19 cellular contexts compared by ENCODE assay signal in genomic region chr12:119687879-119688278, GRCh38. TPM values are rescaled to one million over a fixed set of nuclear protein-coding genes. Genes with fewer than 3 reads are reported as not detected.
DNase-seq lines count a peak whose midpoint lies in the region; ATAC-seq, FAIRE-seq and TF ChIP-seq lines count a peak whose summit lies in the region.
"Had no signal": no experiment of that assay in that cellular context is flagged by ENCODE, and none has a peak within 500 bp of the region (broad histone marks: within the 10 kb centered on the region; RNA-seq: fewer than 3 reads in every experiment).

No MANE protein-coding gene starts in this region.

- no peaks in the 10 kb centered on the region for H3K9me3 Mint-ChIP-seq in Calu3 (ENCODE audit: low read depth, unreplicated experiment)
- no peaks in the 10 kb centered on the region for H3K9me3 Mint-ChIP-seq in nephron
- H3K9me3 Mint-ChIP-seq in stimulated activated memory B cell treated with anti-CD40 and anti-IgM and Interleukin-4, amounts not matched to agents 10 μg/mL and 1 μg/mL and 100 μg/mL, for 72 hours, result peaks cover 3% of the 10 kb centered on the region
- H3K9me3 Mint-ChIP-seq in activated CD4-positive, alpha-beta T cell treated with anti-CD3 and anti-CD28 coated beads, Interleukin-2, amount 10 ng/mL, durations not matched to agents 24 days and 14 days, result no peaks in the 10 kb centered on the region
- H3K9me3 Mint-ChIP-seq: CD8-positive, alpha-beta T cell had no signal

- peak overlapping the region in 35 of 59 donors; percentile 6 to 87 (median 64) for H3K27ac ChIP-seq in dorsolateral prefrontal cortex
- H3K27ac ChIP-seq: BLaER1 treated with 17β-estradiol and CSF1 and Interleukin-3, amounts not matched to agents 10 nM and 100 nM; GM23248; HL-60 had no signal

- intact Hi-C loops in Calu3 (cut with micrococcal nuclease; ENCODE audit: unreplicated experiment), result no loop called here
- intact Hi-C loops in dorsolateral prefrontal cortex (cut with DNase I), result no loop called here
- intact Hi-C loops in activated CD4-positive, alpha-beta T cell treated with anti-CD3 and anti-CD28 coated beads, Interleukin-2, amount 10 ng/mL, durations not matched to agents 24 days and 14 days (cut with micrococcal nuclease), result loop anchor here (10.0 kb wide), 1 partner anchor 217 kb away; no protein-coding TSS in a partner anchor

- H3K27me3 Mint-ChIP-seq in Calu3 (ENCODE audit: unreplicated experiment) (no peaks in the 10 kb centered on the region), nephron (ENCODE audit: low read depth) (no peaks in the 10 kb centered on the region)
- H3K27me3 Mint-ChIP-seq in stimulated activated memory B cell treated with anti-CD40 and anti-IgM and Interleukin-4, amounts not matched to agents 10 μg/mL and 1 μg/mL and 100 μg/mL, for 72 hours, result no peaks in the 10 kb centered on the region
- no peaks in the 10 kb centered on the region for H3K27me3 Mint-ChIP-seq in activated CD4-positive, alpha-beta T cell treated with anti-CD3 and anti-CD28 coated beads, Interleukin-2, amount 10 ng/mL, durations not matched to agents 24 days and 14 days
- H3K27me3 Mint-ChIP-seq: B cell had no signal

- H3K27ac Mint-ChIP-seq in Calu3 (ENCODE audit: unreplicated experiment) (peak overlapping the region; percentile 21), nephron (peak overlapping the region; percentile 55 to 96 (median 85))
- H3K27ac Mint-ChIP-seq in stimulated activated memory B cell treated with anti-CD40 and anti-IgM and Interleukin-4, amounts not matched to agents 10 μg/mL and 1 μg/mL and 100 μg/mL, for 72 hours, result peak overlapping the region; percentile 64
- H3K27ac Mint-ChIP-seq in activated CD4-positive, alpha-beta T cell treated with anti-CD3 and anti-CD28 coated beads, Interleukin-2, amount 10 ng/mL, durations not matched to agents 24 days and 14 days, result no peak overlapping the region
- H3K27ac Mint-ChIP-seq: B cell; CD8-positive, alpha-beta T cell had no signal

- H3K4me3 ChIP-seq in dorsolateral prefrontal cortex, result no peak overlapping the region
- H3K4me3 ChIP-seq: BLaER1 treated with 17β-estradiol and CSF1 and Interleukin-3, amounts not matched to agents 10 nM and 100 nM; GM12878; GM23248 had no signal

- no peak for TF ChIP-seq POLR2A in H54 (IDR thresholded peaks at IDR 0.05; ENCODE audit: low read depth, low read length)

- FAIRE-seq in H54 (lab: Jason Lieb, UNC), result no peak
- FAIRE-seq: GM12878 had no signal

- CTCF ChIA-PET in Calu3 (lab: Charles Lee), result interaction anchor here (0.7 kb wide), 1 partner anchor 17 kb away, joined by 3 read pairs; no protein-coding TSS in a partner anchor

- DNase-seq in Calu3 (no peak), dorsolateral prefrontal cortex (no peak), H54 (ENCODE audit: insufficient read length, low spot score) (no peak), T-helper 1 cell (no peak)
- no peak for DNase-seq in activated CD4-positive, alpha-beta T cell treated with anti-CD3 and anti-CD28 coated beads, Interleukin-2, amount 10 ng/mL, durations not matched to agents 24 days and 14 days
- DNase-seq: CD8-positive, alpha-beta T cell; DMS 273 treated with DMSO at 0.1 percent for 48 hours; DMS53; DND-41; EL; GM23248; HCEC 1CT; IMR-90 had no signal

- H3K4me1 Mint-ChIP-seq in Calu3 (ENCODE audit: low read depth, unreplicated experiment), result peaks cover 45% of the 10 kb centered on the region
- peaks cover 48% of the 10 kb centered on the region for H3K4me1 Mint-ChIP-seq in nephron
- H3K4me1 Mint-ChIP-seq in stimulated activated memory B cell treated with anti-CD40 and anti-IgM and Interleukin-4, amounts not matched to agents 10 μg/mL and 1 μg/mL and 100 μg/mL, for 72 hours, result peaks cover 38% of the 10 kb centered on the region
- peaks cover 3% of the 10 kb centered on the region for H3K4me1 Mint-ChIP-seq in activated CD4-positive, alpha-beta T cell treated with anti-CD3 and anti-CD28 coated beads, Interleukin-2, amount 10 ng/mL, durations not matched to agents 24 days and 14 days

- no peaks in the 10 kb centered on the region for H3K27me3 ChIP-seq in dorsolateral prefrontal cortex
- H3K27me3 ChIP-seq: BLaER1 treated with 17β-estradiol and CSF1 and Interleukin-3, amounts not matched to agents 10 nM and 100 nM had no signal

- no peak for TF ChIP-seq CTCF in Calu3 (IDR thresholded peaks at IDR 0.05; ENCODE audit: unreplicated experiment)
- no peak for TF ChIP-seq CTCF in dorsolateral prefrontal cortex (IDR thresholded peaks at IDR 0.05 in 54 of 56, conservative IDR thresholded peaks at IDR 0.05 in 2 of 56; ENCODE audit: low read depth in 1 of 56, partially characterized antibody in 56 of 56)
- no peak for TF ChIP-seq CTCF in nephron (IDR thresholded peaks at IDR 0.05; ENCODE audit: unreplicated experiment in 3 of 3)

- H3K4me3 Mint-ChIP-seq in Calu3 (ENCODE audit: low read depth, unreplicated experiment), result no peak overlapping the region
- H3K4me3 Mint-ChIP-seq in nephron, result no peak overlapping the region
- no peak overlapping the region for H3K4me3 Mint-ChIP-seq in stimulated activated memory B cell treated with anti-CD40 and anti-IgM and Interleukin-4, amounts not matched to agents 10 μg/mL and 1 μg/mL and 100 μg/mL, for 72 hours
- no peak overlapping the region for H3K4me3 Mint-ChIP-seq in activated CD4-positive, alpha-beta T cell treated with anti-CD3 and anti-CD28 coated beads, Interleukin-2, amount 10 ng/mL, durations not matched to agents 24 days and 14 days
- H3K4me3 Mint-ChIP-seq: B cell; CD8-positive, alpha-beta T cell had no signal

- ATAC-seq in stimulated activated memory B cell treated with anti-CD40 and anti-IgM and Interleukin-4, amounts not matched to agents 10 μg/mL and 1 μg/mL and 100 μg/mL, for 72 hours, result no peak
- ATAC-seq: CD8-positive, alpha-beta T cell; GM12878 had no signal

- H3K36me3 Mint-ChIP-seq in Calu3 (ENCODE audit: insufficient read depth, unreplicated experiment) (peaks cover 40% of the 10 kb centered on the region), nephron (ENCODE audit: low read depth) (peaks cover 33% of the 10 kb centered on the region)
- peaks cover 20% of the 10 kb centered on the region for H3K36me3 Mint-ChIP-seq in stimulated activated memory B cell treated with anti-CD40 and anti-IgM and Interleukin-4, amounts not matched to agents 10 μg/mL and 1 μg/mL and 100 μg/mL, for 72 hours
- peaks cover 27% of the 10 kb centered on the region for H3K36me3 Mint-ChIP-seq in activated CD4-positive, alpha-beta T cell treated with anti-CD3 and anti-CD28 coated beads, Interleukin-2, amount 10 ng/mL, durations not matched to agents 24 days and 14 days (ENCODE audit: low read depth)

- no TSS peak for BruUV-seq in Calu3 (replicated peaks; lab: Mats Ljungman, UMichigan)

RNA-seq across cellular contexts. Expression of gene PRKAB1, which starts 19.9 kb away (rescaled TPM):
- 73.5 and 82.7 TPM in 2 replicates for total RNA-seq in Calu3 (2022)
- 10 to 100 TPM; 17.0 to 44.5 (median 30.2) TPM for total RNA-seq in dorsolateral prefrontal cortex
- 27.5 and 33.3 TPM in 2 replicates for total RNA-seq in activated CD4-positive, alpha-beta T cell treated with anti-CD3 and anti-CD28 coated beads, Interleukin-2, amount 10 ng/mL, durations not matched to agents 24 days and 14 days
